Comparison of ENCODE assay signal across 1 cellular context in genomic region chr10:68153473-68154210, GRCh38.
A peak's percentile ranks its signal among the peaks of the same experiment; 100 is the strongest.
TF ChIP-seq lines count a peak whose summit lies in the region.

No MANE protein-coding gene starts in this region.

TF ChIP-seq in HepG2, 621 proteins besides CTCF, POLR2A, EP300 and RAD21 (continued from another document and continues in another):
- TF ChIP-seq SNAPC4 (CRISPR knock-in tag; IDR thresholded peaks at IDR 0.05) (no peak), ZNF136 (CRISPR knock-in tag; IDR thresholded peaks at IDR 0.05; ENCODE audit: low read depth) (no peak), HDAC6 (IDR thresholded peaks at IDR 0.05; ENCODE audit: low read depth, low read length) (no peak), ZBTB21 (CRISPR knock-in tag; IDR thresholded peaks at IDR 0.05) (peak; percentile 92), TOE1 (CRISPR knock-in tag; IDR thresholded peaks at IDR 0.05) (no peak), ZNF564 (CRISPR knock-in tag; IDR thresholded peaks at IDR 0.05) (no peak), ZNF883 (CRISPR knock-in tag; IDR thresholded peaks at IDR 0.05; ENCODE audit: not compliant biosample characterization) (no peak), TFDP2 (CRISPR knock-in tag; IDR thresholded peaks at IDR 0.05) (no peak), TP53 (CRISPR knock-in tag; conservative IDR thresholded peaks at IDR 0.05) (no peak), ZNF724P (CRISPR knock-in tag; IDR thresholded peaks at IDR 0.05; ENCODE audit: borderline replicate concordance) (no peak), SMAD9 (CRISPR knock-in tag; IDR thresholded peaks at IDR 0.05) (no peak), ZNF17 (CRISPR knock-in tag; IDR thresholded peaks at IDR 0.05) (no peak), RARA (CRISPR knock-in tag; IDR thresholded peaks at IDR 0.05) (peak; percentile 81), ZNF468 (CRISPR knock-in tag; IDR thresholded peaks at IDR 0.05) (no peak), ZNF383 (CRISPR knock-in tag; IDR thresholded peaks at IDR 0.05; ENCODE audit: borderline replicate concordance) (no peak), ZIK1 (CRISPR knock-in tag; IDR thresholded peaks at IDR 0.05; ENCODE audit: borderline replicate concordance, low read depth) (no peak), MAZ (IDR thresholded peaks at IDR 0.05; ENCODE audit: borderline replicate concordance, low read depth, low read length) (no peak), MAZ (CRISPR knock-in tag; IDR thresholded peaks at IDR 0.05; ENCODE audit: low read depth) (no peak), TEF (CRISPR knock-in tag; IDR thresholded peaks at IDR 0.05) (no peak), NR2C2 (CRISPR knock-in tag; IDR thresholded peaks at IDR 0.05; ENCODE audit: borderline replicate concordance) (no peak), ONECUT2 (CRISPR knock-in tag; IDR thresholded peaks at IDR 0.05) (no peak), NFE2L2 (IDR thresholded peaks at IDR 0.05; ENCODE audit: low read length) (no peak), ZNF678 (CRISPR knock-in tag; IDR thresholded peaks at IDR 0.05) (no peak), ZNF576 (CRISPR knock-in tag; IDR thresholded peaks at IDR 0.05) (no peak), RORA (CRISPR knock-in tag; IDR thresholded peaks at IDR 0.05) (no peak), ZNF569 (CRISPR knock-in tag; IDR thresholded peaks at IDR 0.05; ENCODE audit: borderline replicate concordance) (no peak), ETV6 (CRISPR knock-in tag; conservative IDR thresholded peaks at IDR 0.05) (no peak), CC2D1A (CRISPR knock-in tag; IDR thresholded peaks at IDR 0.05) (no peak), ATF4 (CRISPR knock-in tag; IDR thresholded peaks at IDR 0.05) (peak in 1 of 2 experiments; percentile 43; a peak in 1 of 4 replicates), ZHX1 (CRISPR knock-in tag; IDR thresholded peaks at IDR 0.05; ENCODE audit: low read depth) (no peak), ZNF761 (CRISPR knock-in tag; conservative IDR thresholded peaks at IDR 0.05) (no peak), ZGPAT (CRISPR knock-in tag; IDR thresholded peaks at IDR 0.05) (no peak), HOXA5 (CRISPR knock-in tag; IDR thresholded peaks at IDR 0.05) (0 out of 2 replicates have a peak, but pooled peaks have one; percentile 50), ZNF605 (CRISPR knock-in tag; IDR thresholded peaks at IDR 0.05) (no peak), ZNF570 (CRISPR knock-in tag; IDR thresholded peaks at IDR 0.05; ENCODE audit: borderline replicate concordance) (no peak), FOXP1 (IDR thresholded peaks at IDR 0.05) (peak; percentile 96), FOXP1 (CRISPR knock-in tag; IDR thresholded peaks at IDR 0.05) (peak; percentile 92), ZNF24 (IDR thresholded peaks at IDR 0.05) (no peak), TOPORS (CRISPR knock-in tag; IDR thresholded peaks at IDR 0.05) (no peak), HNRNPL (IDR thresholded peaks at IDR 0.05; ENCODE audit: low read depth, low read length) (no peak), ZNF101 (CRISPR knock-in tag; IDR thresholded peaks at IDR 0.05; ENCODE audit: borderline replicate concordance, low read depth) (no peak), MYPOP (CRISPR knock-in tag; IDR thresholded peaks at IDR 0.05) (peak; percentile 37; the same call in 1 of the 2 replicates), RXRB (CRISPR knock-in tag; IDR thresholded peaks at IDR 0.05; ENCODE audit: borderline replicate concordance) (peak; percentile 26; the same call in 1 of the 2 replicates), ZNF775 (CRISPR knock-in tag; IDR thresholded peaks at IDR 0.05; ENCODE audit: borderline replicate concordance) (no peak), NRL (CRISPR knock-in tag; IDR thresholded peaks at IDR 0.05; ENCODE audit: borderline replicate concordance) (no peak), ZNF292 (CRISPR knock-in tag; IDR thresholded peaks at IDR 0.05; ENCODE audit: borderline replicate concordance, low read depth) (no peak), TMF1 (CRISPR knock-in tag; IDR thresholded peaks at IDR 0.05; ENCODE audit: low read depth) (no peak), ZNF713 (CRISPR knock-in tag; IDR thresholded peaks at IDR 0.05) (no peak), SPEN (CRISPR knock-in tag; IDR thresholded peaks at IDR 0.05; ENCODE audit: low read depth) (no peak), SRF (IDR thresholded peaks at IDR 0.05; ENCODE audit: low read depth, low read length) (no peak), TCF7 (IDR thresholded peaks at IDR 0.05; ENCODE audit: low read depth) (0 out of 2 replicates have a peak, but pooled peaks have one; percentile 6), TEAD3 (CRISPR knock-in tag; optimal IDR thresholded peaks at IDR 0.05; ENCODE audit: borderline replicate concordance) (peak; percentile 52), ZBTB49 (CRISPR knock-in tag; IDR thresholded peaks at IDR 0.05; ENCODE audit: borderline replicate concordance) (no peak), SOX13 (IDR thresholded peaks at IDR 0.05) (no peak), SOX13 (CRISPR knock-in tag; conservative IDR thresholded peaks at IDR 0.05 in 1 of 2, IDR thresholded peaks at IDR 0.05 in 1 of 2) (peak in 1 of 2 experiments; percentile 26; a peak in 1 of 4 replicates), ELF1 (CRISPR knock-in tag; IDR thresholded peaks at IDR 0.05) (no peak), CBX2 (IDR thresholded peaks at IDR 0.05; ENCODE audit: low read depth, low read length) (no peak), CBX2 (CRISPR knock-in tag; IDR thresholded peaks at IDR 0.05; ENCODE audit: low read depth) (no peak), ZNF205 (CRISPR knock-in tag; IDR thresholded peaks at IDR 0.05) (no peak), RBM39 (IDR thresholded peaks at IDR 0.05; ENCODE audit: low read depth, low read length, poor library complexity, severe bottlenecking) (no peak), HNRNPUL1 (IDR thresholded peaks at IDR 0.05; ENCODE audit: low read depth, low read length) (no peak), ZFX (CRISPR knock-in tag; IDR thresholded peaks at IDR 0.05; ENCODE audit: low read depth) (no peak)
